ENCODE assay signal across 1 cellular context in genomic region chr1:236335633-236336032, GRCh38. TPM values are rescaled to one million over a fixed set of nuclear protein-coding genes. Genes with fewer than 3 reads are reported as not detected.
"Had no signal": no experiment of that assay in that cellular context is flagged by ENCODE, and none has a peak within 500 bp of the region (broad histone marks: within the 10 kb centered on the region; RNA-seq: fewer than 3 reads in every experiment).

No MANE protein-coding gene starts in this region.

RNA-seq across cellular contexts. Expression of gene EDARADD, which starts 58.5 kb away (rescaled TPM):
- total RNA-seq: LHCN-M2 had no signal
